8 cellular contexts compared by ENCODE assay signal in the genomic region with DNA sequence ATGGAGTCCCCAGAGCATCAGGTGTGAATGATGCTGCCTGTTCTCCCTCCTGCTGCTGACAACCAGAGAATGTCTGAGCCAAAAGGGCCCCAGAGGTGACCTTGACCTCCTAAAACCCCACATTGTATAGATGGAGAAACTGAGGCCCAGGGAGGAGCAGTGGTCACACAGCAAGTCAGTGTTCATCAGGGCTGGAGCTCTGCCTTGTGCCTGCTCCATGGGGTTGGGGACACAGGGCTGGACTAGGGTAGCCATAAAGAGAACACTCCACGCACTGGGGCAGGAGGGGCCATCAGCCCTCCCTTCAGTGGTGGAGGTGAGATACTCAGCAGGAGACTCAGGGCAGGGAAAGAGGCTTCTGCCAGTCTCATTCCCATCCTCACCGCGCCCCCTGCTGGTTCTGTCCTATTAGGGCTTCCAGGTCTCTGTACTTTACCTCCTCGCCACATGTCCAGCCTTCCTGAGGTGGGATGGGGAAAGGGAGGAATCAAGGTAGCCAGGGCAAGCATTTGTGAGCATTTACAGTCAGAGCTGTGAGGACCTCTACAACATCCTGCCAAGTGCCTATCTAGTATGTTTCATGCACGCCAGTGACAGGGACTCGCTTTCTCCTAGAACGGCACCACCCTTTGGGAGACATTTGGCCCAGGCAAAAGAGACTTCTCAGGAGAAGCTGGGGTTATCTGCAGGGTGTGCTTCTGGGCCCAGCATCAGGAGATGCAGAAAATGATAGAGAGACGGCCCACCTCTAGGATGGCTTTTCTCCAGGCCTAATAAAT. TPM values are rescaled to one million over a fixed set of nuclear protein-coding genes. Genes with fewer than 3 reads are reported as not detected.
DNase-seq lines count a peak whose midpoint lies in the region; ATAC-seq, FAIRE-seq and TF ChIP-seq lines count a peak whose summit lies in the region.

No MANE protein-coding gene starts in this region.

- peak; percentile 75 for ATAC-seq in activated CD8-positive, alpha-beta memory T cell treated with anti-CD3 and anti-CD28 coated beads, Interleukin-2, amount 10 ng/mL, durations not matched to agents 7 days and 5 days
- no peak for ATAC-seq in HG03139 (IDR thresholded peaks at IDR 0.05; ENCODE audit: unreplicated experiment)

- H3K9me3 Mint-ChIP-seq in activated CD8-positive, alpha-beta memory T cell treated with anti-CD3 and anti-CD28 coated beads, Interleukin-2, amount 10 ng/mL, durations not matched to agents 7 days and 5 days (ENCODE audit: low read depth): no peaks in the 10 kb centered on the region
- H3K9me3 Mint-ChIP-seq in endothelial cell (ENCODE audit: unreplicated experiment): no peaks in the 10 kb centered on the region

- no peak for FAIRE-seq in GM19239 (lab: Jason Lieb, UNC)

- peak; percentile 64 for DNase-seq in ACHN
- peak; percentile 37 for DNase-seq in GM19239 (ENCODE audit: insufficient read length, low spot score)
- peak; percentile 52 for DNase-seq in NCI-H748 (lab: John Stamatoyannopoulos, UW; ENCODE audit: unreplicated experiment)
- peak; percentile 68 for DNase-seq in activated CD8-positive, alpha-beta memory T cell treated with anti-CD3 and anti-CD28 coated beads, Interleukin-2, amount 10 ng/mL, durations not matched to agents 7 days and 5 days
- peak; percentile 85 for DNase-seq in endothelial cell (ENCODE audit: low spot score)
- peak; percentile 60 for DNase-seq in mucosa of gallbladder (ENCODE audit: low spot score)
- DNase-seq in stimulated activated CD8-positive, alpha-beta memory T cell treated with anti-CD3 and anti-CD28 coated beads, Interleukin-7, amount 100 ng/mL, for 4 hours (ENCODE audit: low read depth in 2 of 2): peak; percentile 16 to 17

- H3K4me3 Mint-ChIP-seq in activated CD8-positive, alpha-beta memory T cell treated with anti-CD3 and anti-CD28 coated beads, Interleukin-2, amount 10 ng/mL, durations not matched to agents 7 days and 5 days: no peak overlapping the region
- H3K4me3 Mint-ChIP-seq in endothelial cell (ENCODE audit: unreplicated experiment): no peak overlapping the region

- TF ChIP-seq CTCF in endothelial cell (IDR thresholded peaks at IDR 0.05; ENCODE audit: unreplicated experiment): peak; percentile 75

- H3K36me3 Mint-ChIP-seq in activated CD8-positive, alpha-beta memory T cell treated with anti-CD3 and anti-CD28 coated beads, Interleukin-2, amount 10 ng/mL, durations not matched to agents 7 days and 5 days: peaks cover 3% of the 10 kb centered on the region
- no peaks in the 10 kb centered on the region for H3K36me3 Mint-ChIP-seq in endothelial cell (ENCODE audit: low read depth, unreplicated experiment)

- CTCF ChIA-PET in activated CD8-positive, alpha-beta memory T cell treated with anti-CD3 and anti-CD28 coated beads, Interleukin-2, amount 10 ng/mL, durations not matched to agents 7 days and 5 days (lab: Charles Lee): interaction anchor here (0.7 to 3.1 kb wide), 12 partner anchors 10 to 306 kb away, joined by 3 to 20 read pairs (median 3); no protein-coding TSS in a partner anchor

- H3K27ac Mint-ChIP-seq in activated CD8-positive, alpha-beta memory T cell treated with anti-CD3 and anti-CD28 coated beads, Interleukin-2, amount 10 ng/mL, durations not matched to agents 7 days and 5 days: no peak overlapping the region
- H3K27ac Mint-ChIP-seq in endothelial cell (ENCODE audit: unreplicated experiment): no peak overlapping the region

- H3K4me1 Mint-ChIP-seq in activated CD8-positive, alpha-beta memory T cell treated with anti-CD3 and anti-CD28 coated beads, Interleukin-2, amount 10 ng/mL, durations not matched to agents 7 days and 5 days: peaks cover 9% of the 10 kb centered on the region
- H3K4me1 Mint-ChIP-seq in endothelial cell (ENCODE audit: unreplicated experiment): no peaks in the 10 kb centered on the region

- no peaks in the 10 kb centered on the region for H3K27me3 Mint-ChIP-seq in activated CD8-positive, alpha-beta memory T cell treated with anti-CD3 and anti-CD28 coated beads, Interleukin-2, amount 10 ng/mL, durations not matched to agents 7 days and 5 days
- peaks cover 5% of the 10 kb centered on the region for H3K27me3 Mint-ChIP-seq in endothelial cell (ENCODE audit: unreplicated experiment)

- in situ Hi-C loops in ACHN (cut with HindIII; ENCODE audit: low pct_ligation_motif_present, low pct_unique_long_range_greater_than_20kb, low sequenced_read_pairs): no loop called here

RNA-seq across cellular contexts. Expression of a gene that starts 43.2 kb away (rescaled TPM):
- 10 to 100 TPM; 14.2 to 20.0 TPM for total RNA-seq in activated CD8-positive, alpha-beta memory T cell treated with anti-CD3 and anti-CD28 coated beads, Interleukin-2, amount 10 ng/mL, durations not matched to agents 7 days and 5 days
- total RNA-seq in endothelial cell (ENCODE audit: unreplicated experiment) (11.8 TPM), mucosa of gallbladder (8.1 TPM)

Comparison
In these comparisons a context has a peak if more than half of its experiments do, and no peak if none do; other contexts are left out.
1. DNase-seq: peak in every context shown above with its lines; median percentile 85 in endothelial cell; 68 in activated CD8-positive, alpha-beta memory T cell treated with anti-CD3 and anti-CD28 coated beads, Interleukin-2, amount 10 ng/mL, durations not matched to agents 7 days and 5 days; 64 in ACHN; 60 in mucosa of gallbladder; 52 in NCI-H748; 37 in GM19239; 16 in stimulated activated CD8-positive, alpha-beta memory T cell treated with anti-CD3 and anti-CD28 coated beads, Interleukin-7, amount 100 ng/mL, for 4 hours.